Comparison of ENCODE assay signal across 19 cellular contexts in genomic region chr10:13671874-13672273, GRCh38.
"Had no signal": no experiment of that assay in that cellular context is flagged by ENCODE, and none has a peak within 500 bp of the region (broad histone marks: within the 10 kb centered on the region; RNA-seq: fewer than 3 reads in every experiment).

No MANE protein-coding gene starts in this region.

- H3K4me1 Mint-ChIP-seq: activated CD4-positive, alpha-beta memory T cell treated with anti-CD3 and anti-CD28 coated beads, Interleukin-2, amount 10 ng/mL, durations not matched to agents 7 days and 5 days; activated naive CD8-positive, alpha-beta T cell treated with anti-CD3 and anti-CD28 coated beads for 36 hours; immature natural killer cell had no signal

- H3K9me3 Mint-ChIP-seq: activated CD4-positive, alpha-beta memory T cell treated with anti-CD3 and anti-CD28 coated beads, Interleukin-2, amount 10 ng/mL, durations not matched to agents 7 days and 5 days; activated naive CD8-positive, alpha-beta T cell treated with anti-CD3 and anti-CD28 coated beads for 36 hours; activated T-cell treated with anti-CD3 and anti-CD28 coated beads, Interleukin-2, amount 50 U/mL, for 72 hours; immature natural killer cell had no signal

- ATAC-seq: activated T-cell treated with anti-CD3 and anti-CD28 coated beads, Interleukin-2, amount 50 U/mL, for 72 hours; body of pancreas; foreskin keratinocyte; stimulated activated naive CD8-positive, alpha-beta T cell treated with anti-CD3 and anti-CD28 coated beads, Interleukin-15, Interleukin-2, amounts not matched to agents 100 U/mL and 50 U/mL, for 24 hours had no signal

- H3K27ac Mint-ChIP-seq: activated CD4-positive, alpha-beta memory T cell treated with anti-CD3 and anti-CD28 coated beads, Interleukin-2, amount 10 ng/mL, durations not matched to agents 7 days and 5 days; activated naive CD8-positive, alpha-beta T cell treated with anti-CD3 and anti-CD28 coated beads for 36 hours; activated T-cell treated with anti-CD3 and anti-CD28 coated beads, Interleukin-2, amount 50 U/mL, for 72 hours; immature natural killer cell had no signal

- H3K4me1 ChIP-seq: colonic mucosa, transverse colon had no signal

- H3K4me3 Mint-ChIP-seq: activated CD4-positive, alpha-beta memory T cell treated with anti-CD3 and anti-CD28 coated beads, Interleukin-2, amount 10 ng/mL, durations not matched to agents 7 days and 5 days; activated naive CD8-positive, alpha-beta T cell treated with anti-CD3 and anti-CD28 coated beads for 36 hours; activated T-cell treated with anti-CD3 and anti-CD28 coated beads, Interleukin-2, amount 50 U/mL, for 72 hours; immature natural killer cell had no signal

- H3K36me3 ChIP-seq: colonic mucosa, neutrophil, transverse colon had no signal

- H3K27me3 ChIP-seq: body of pancreas, colonic mucosa, foreskin keratinocyte, neutrophil, transverse colon had no signal

- H3K27ac ChIP-seq: body of pancreas, colonic mucosa, foreskin keratinocyte, neutrophil, skin epidermis, transverse colon had no signal

- H3K36me3 Mint-ChIP-seq: activated naive CD8-positive, alpha-beta T cell treated with anti-CD3 and anti-CD28 coated beads for 36 hours had no signal

- H3K4me3 ChIP-seq: body of pancreas, colonic mucosa, skin epidermis, transverse colon had no signal

- DNase-seq: activated CD4-positive, alpha-beta memory T cell treated with anti-CD3 and anti-CD28 coated beads, Interleukin-2, amount 10 ng/mL, durations not matched to agents 7 days and 5 days; activated CD4-positive, alpha-beta T cell treated with anti-CD3 and anti-CD28 coated beads for 1 hour; activated gamma-delta T cell treated with Interleukin-2 at 50 U/mL for 16 hours; activated naive CD8-positive, alpha-beta T cell treated with anti-CD3 and anti-CD28 coated beads for 36 hours; activated T-cell treated with anti-CD3 and anti-CD28 coated beads, Interleukin-2, amount 50 U/mL, for 72 hours; amygdala; body of pancreas; central memory CD4-positive, alpha-beta T cell; colonic mucosa; effector CD4-positive, alpha-beta T cell; foreskin keratinocyte; immature natural killer cell; retina; stimulated activated CD4-positive, alpha-beta T cell treated with anti-CD3 and anti-CD28 coated beads, Interleukin-4, amount 100 ng/mL, for 4 hours; stimulated activated CD8-positive, alpha-beta memory T cell treated with anti-CD3 and anti-CD28 coated beads, Interleukin-4, amount 100 ng/mL, for 48 hours; stimulated activated naive CD8-positive, alpha-beta T cell treated with anti-CD3 and anti-CD28 coated beads, Interleukin-15, Interleukin-2, amounts not matched to agents 100 U/mL and 50 U/mL, for 24 hours; transverse colon had no signal

- H3K9me3 ChIP-seq: body of pancreas, colonic mucosa, neutrophil, transverse colon had no signal
